9 cellular contexts compared by ENCODE assay signal in the genomic region with DNA sequence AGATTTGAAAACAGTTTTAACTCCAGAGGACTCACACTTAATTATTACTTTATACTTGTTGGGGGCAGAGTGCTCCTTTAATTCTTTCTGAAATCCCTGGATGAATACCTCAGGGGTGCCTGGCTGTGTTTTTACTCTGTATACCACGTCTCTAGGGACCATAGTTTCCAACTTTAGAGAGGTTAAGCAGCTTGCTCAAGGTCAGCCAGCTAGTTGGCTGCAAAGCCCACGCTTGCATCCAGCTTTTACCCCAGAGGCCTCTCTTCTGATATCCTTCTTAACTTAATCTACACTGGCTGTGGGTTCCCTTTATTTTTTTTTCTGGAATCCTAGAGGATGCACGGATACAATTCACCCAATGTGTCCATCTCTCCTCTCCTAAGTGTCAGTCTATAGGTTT. TPM values are rescaled to one million over a fixed set of nuclear protein-coding genes. Genes with fewer than 3 reads are reported as not detected.
DNase-seq lines count a peak whose midpoint lies in the region; ATAC-seq and TF ChIP-seq lines count a peak whose summit lies in the region.
"Had no signal": no experiment of that assay in that cellular context is flagged by ENCODE, and none has a peak within 500 bp of the region (broad histone marks: within the 10 kb centered on the region; RNA-seq: fewer than 3 reads in every experiment).

No MANE protein-coding gene starts in this region.

- no peaks in the 10 kb centered on the region for H4K20me1 ChIP-seq in neural cell (ENCODE audit: insufficient read depth)

- no peak overlapping the region for H3K9ac ChIP-seq in neural cell (ENCODE audit: low read length)

- no peaks in the 10 kb centered on the region for H3K79me2 ChIP-seq in neural cell (replicated peaks; ENCODE audit: insufficient read depth, low read length)

- peaks cover 13% of the 10 kb centered on the region for H3K27me3 ChIP-seq in neural cell (ENCODE audit: insufficient read depth, low read depth, low read length)
- H3K27me3 ChIP-seq in uterus: no peaks in the 10 kb centered on the region

- no peak overlapping the region for H3K27ac ChIP-seq in neural cell (ENCODE audit: low read length)
- H3K27ac ChIP-seq in uterus: peak overlapping the region; percentile 86 to 96

- H3K9me3 ChIP-seq in neural cell (ENCODE audit: low read length) (no peaks in the 10 kb centered on the region), uterus (no peaks in the 10 kb centered on the region)

- H2AFZ ChIP-seq in neural cell (ENCODE audit: low read depth, low read length): no peak overlapping the region

- ATAC-seq in GM19463 (IDR thresholded peaks at IDR 0.05; ENCODE audit: unreplicated experiment): no peak

- TF ChIP-seq EP300 in neural cell (conservative IDR thresholded peaks at IDR 0.05; ENCODE audit: poor library complexity, severe bottlenecking): no peak

- no peaks in the 10 kb centered on the region for H3F3A ChIP-seq in neural cell (ENCODE audit: insufficient read depth, low read length, poor library complexity, severe bottlenecking)

- H3K9me2 ChIP-seq in neural cell (ENCODE audit: insufficient read depth, low read length): no peaks in the 10 kb centered on the region

- intact Hi-C loops in uterus (cut with DNase I; ENCODE audit: low total_unique reads): no loop called here

- DNase-seq in NCI-H1105 treated with DMSO at 0.1 percent for 48 hours (lab: John Stamatoyannopoulos, UW) (peak; percentile 20), NCI-H1105 (lab: John Stamatoyannopoulos, UW) (no peak), fibroblast of mammary gland (ENCODE audit: low read depth) (peak; percentile 51), uterus (no peak), HuH-7 (ENCODE audit: low spot score) (no peak), NCI-H2081 (lab: John Stamatoyannopoulos, UW) (no peak)
- DNase-seq: activated CD4-positive, alpha-beta memory T cell treated with anti-CD3 and anti-CD28 coated beads for 36 hours had no signal

- no peak for TF ChIP-seq RAD21 in neural cell (conservative IDR thresholded peaks at IDR 0.05)

- TF ChIP-seq CTCF in fibroblast of mammary gland (conservative IDR thresholded peaks at IDR 0.05; ENCODE audit: control insufficient read depth, insufficient read depth, low read depth, low read length) (no peak), neural cell (IDR thresholded peaks at IDR 0.05; ENCODE audit: poor library complexity, severe bottlenecking) (no peak), uterus (IDR thresholded peaks at IDR 0.05) (no peak)

- no peaks in the 10 kb centered on the region for H3K36me3 ChIP-seq in neural cell (ENCODE audit: insufficient read depth, low read length)
- H3K36me3 ChIP-seq in uterus: no peaks in the 10 kb centered on the region

- H3K4me3 ChIP-seq in fibroblast of mammary gland (ENCODE audit: control insufficient read depth, low read depth, low read length): peak overlapping the region; percentile 67
- peak overlapping the region; percentile 72 for H3K4me3 ChIP-seq in neural cell (ENCODE audit: low read length)
- H3K4me3 ChIP-seq in uterus: peak overlapping the region; percentile 62 to 92

- TF ChIP-seq POLR2A in uterus (IDR thresholded peaks at IDR 0.05): no peak

- H3K4me2 ChIP-seq in neural cell (ENCODE audit: low read length): no peak overlapping the region

- peaks cover 0 to 6% of the 10 kb centered on the region in 2 donors for H3K4me1 ChIP-seq in uterus

TF ChIP-seq in neural cell, 6 proteins besides CTCF, POLR2A, EP300 and RAD21:
- no peak for TF ChIP-seq TAF1 (IDR thresholded peaks at IDR 0.05; ENCODE audit: low read depth)
- no peak for TF ChIP-seq MXI1 (conservative IDR thresholded peaks at IDR 0.05; ENCODE audit: poor library complexity, severe bottlenecking)
- no peak for TF ChIP-seq POLR2AphosphoS5 (IDR thresholded peaks at IDR 0.05)
- TF ChIP-seq SMC3 (conservative IDR thresholded peaks at IDR 0.05; ENCODE audit: poor library complexity): no peak
- TF ChIP-seq, protein P1, sequence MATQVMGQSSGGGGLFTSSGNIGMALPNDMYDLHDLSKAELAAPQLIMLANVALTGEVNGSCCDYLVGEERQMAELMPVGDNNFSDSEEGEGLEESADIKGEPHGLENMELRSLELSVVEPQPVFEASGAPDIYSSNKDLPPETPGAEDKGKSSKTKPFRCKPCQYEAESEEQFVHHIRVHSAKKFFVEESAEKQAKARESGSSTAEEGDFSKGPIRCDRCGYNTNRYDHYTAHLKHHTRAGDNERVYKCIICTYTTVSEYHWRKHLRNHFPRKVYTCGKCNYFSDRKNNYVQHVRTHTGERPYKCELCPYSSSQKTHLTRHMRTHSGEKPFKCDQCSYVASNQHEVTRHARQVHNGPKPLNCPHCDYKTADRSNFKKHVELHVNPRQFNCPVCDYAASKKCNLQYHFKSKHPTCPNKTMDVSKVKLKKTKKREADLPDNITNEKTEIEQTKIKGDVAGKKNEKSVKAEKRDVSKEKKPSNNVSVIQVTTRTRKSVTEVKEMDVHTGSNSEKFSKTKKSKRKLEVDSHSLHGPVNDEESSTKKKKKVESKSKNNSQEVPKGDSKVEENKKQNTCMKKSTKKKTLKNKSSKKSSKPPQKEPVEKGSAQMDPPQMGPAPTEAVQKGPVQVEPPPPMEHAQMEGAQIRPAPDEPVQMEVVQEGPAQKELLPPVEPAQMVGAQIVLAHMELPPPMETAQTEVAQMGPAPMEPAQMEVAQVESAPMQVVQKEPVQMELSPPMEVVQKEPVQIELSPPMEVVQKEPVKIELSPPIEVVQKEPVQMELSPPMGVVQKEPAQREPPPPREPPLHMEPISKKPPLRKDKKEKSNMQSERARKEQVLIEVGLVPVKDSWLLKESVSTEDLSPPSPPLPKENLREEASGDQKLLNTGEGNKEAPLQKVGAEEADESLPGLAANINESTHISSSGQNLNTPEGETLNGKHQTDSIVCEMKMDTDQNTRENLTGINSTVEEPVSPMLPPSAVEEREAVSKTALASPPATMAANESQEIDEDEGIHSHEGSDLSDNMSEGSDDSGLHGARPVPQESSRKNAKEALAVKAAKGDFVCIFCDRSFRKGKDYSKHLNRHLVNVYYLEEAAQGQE (IDR thresholded peaks at IDR 0.05; ENCODE audit: borderline replicate concordance): no peak
- TF ChIP-seq EZH2 (IDR thresholded peaks at IDR 0.05; ENCODE audit: borderline replicate concordance, insufficient read depth, low read length, poor library complexity, severe bottlenecking): no peak

RNA-seq across cellular contexts. Expression of a gene that starts 1.4 kb away (rescaled TPM):
- 1.1 and 2.2 TPM in 2 replicates for polyA plus RNA-seq in neural cell
- polyA minus RNA-seq in neural cell: 2.2 and 2.7 TPM in 2 replicates
- total RNA-seq in uterus: 100 to 1,000 TPM in 2 of 4 donors, 10 to 100 TPM in 2; 87.3 to 268 (median 107) TPM
- total RNA-seq: activated CD4-positive, alpha-beta memory T cell treated with anti-CD3 and anti-CD28 coated beads for 36 hours had no signal

Comparison
In these comparisons a context has a peak if more than half of its experiments do, and no peak if none do; other contexts are left out.
1. DNase-seq: peak in NCI-H1105 treated with DMSO at 0.1 percent for 48 hours (single experiment) and fibroblast of mammary gland (single experiment); none in NCI-H1105 (single experiment), uterus (0 of 2), HuH-7 (single experiment) and NCI-H2081 (0 of 2).
2. Peak in every context shown above with its lines, with median percentiles within 50 percentile points of each other: H3K4me3 ChIP-seq.